ENCODE assay signal across 8 cellular contexts in genomic region chr5:141359790-141360426, GRCh38. TPM values are rescaled to one million over a fixed set of nuclear protein-coding genes. Genes with fewer than 3 reads are reported as not detected.
DNase-seq lines count a peak whose midpoint lies in the region; ATAC-seq and TF ChIP-seq lines count a peak whose summit lies in the region.

PCDHGB2 (plus strand) TSS chr5:141359994; CDS start chr5:141360136, 142 bp downstream.

- H4K91ac ChIP-seq in IMR-90 (ENCODE audit: insufficient read depth, low read depth, low read length), result no peak within 1 kb of the TSS

- H3K4me1 ChIP-seq in IMR-90 (ENCODE audit: control insufficient read depth, insufficient read depth, low read length) (no peaks in the 10 kb centered on the region), right cardiac atrium (ENCODE audit: control insufficient read depth, insufficient read depth, low read length) (no peaks in the 10 kb centered on the region), subcutaneous abdominal adipose tissue (ENCODE audit: control insufficient read depth in 5 of 5, insufficient read depth in 5 of 5, low read length in 5 of 5) (peaks cover 0 to 11% (median 7%) of the 10 kb centered on the region in 5 donors), colonic mucosa (no peaks in the 10 kb centered on the region)

- 24% methylated on average over 8 of the region's 24 CpGs; no CpG with 5 or more reads in 1 of the 2 experiments for WGBS in IMR-90 (ENCODE audit: extremely low coverage in 2 of 2, insufficient read length in 1 of 2), 2 experiments
- 13% methylated on average over 24 of the region's 24 CpGs for WGBS in right cardiac atrium

- H3K4me3 ChIP-seq in IMR-90 (ENCODE audit: insufficient read depth, low read depth, low read length), result peak within 1 kb of the TSS; percentile 61
- H3K4me3 ChIP-seq in right cardiac atrium (ENCODE audit: low read length), result peak within 1 kb of the TSS; percentile 62
- H3K4me3 ChIP-seq in subcutaneous abdominal adipose tissue (ENCODE audit: low read depth in 1 of 5, low read length in 5 of 5), result peak within 1 kb of the TSS; percentile 27 to 63 (median 47)
- H3K4me3 ChIP-seq in colonic mucosa, result no peak within 1 kb of the TSS

- peak within 1 kb of the TSS in 1 of 2 experiments; percentile 56; a peak in 2 of 4 replicates for H4K8ac ChIP-seq in IMR-90 (ENCODE audit: low read depth in 2 of 2, low read length in 2 of 2)

- peaks cover 39% of the 10 kb centered on the region for H3K9me3 Mint-ChIP-seq in activated B cell treated with CpG ODN at 0.5 μM for 24 hours

- peaks cover 63% of the 10 kb centered on the region for H3K9me3 ChIP-seq in IMR-90 (ENCODE audit: control insufficient read depth, insufficient read depth, low read length)
- peaks cover 16% of the 10 kb centered on the region for H3K9me3 ChIP-seq in right cardiac atrium (ENCODE audit: control insufficient read depth, low read length)
- H3K9me3 ChIP-seq in subcutaneous abdominal adipose tissue (ENCODE audit: control insufficient read depth in 5 of 5, low read length in 5 of 5), result peaks cover 56 to 86% (median 78%) of the 10 kb centered on the region in 5 donors
- no peaks in the 10 kb centered on the region for H3K9me3 ChIP-seq in colonic mucosa

- peaks cover 59% of the 10 kb centered on the region for H3K27me3 Mint-ChIP-seq in activated B cell treated with CpG ODN at 0.5 μM for 24 hours

- peak within 1 kb of the TSS; percentile 60 for H3K27ac Mint-ChIP-seq in activated B cell treated with CpG ODN at 0.5 μM for 24 hours

- TF ChIP-seq POLR2A in IMR-90 (IDR thresholded peaks at IDR 0.05; ENCODE audit: low read depth, low read length), result no peak

- no peak within 1 kb of the TSS for H2BK20ac ChIP-seq in IMR-90 (ENCODE audit: low read depth, low read length)

- peak within 1 kb of the TSS; percentile 73 for H2AFZ ChIP-seq in IMR-90 (replicated peaks; ENCODE audit: low read length, poor library complexity)

- no peak within 1 kb of the TSS for H2AK5ac ChIP-seq in IMR-90 (ENCODE audit: low read depth, low read length)

- peak within 1 kb of the TSS; percentile 71; the same call in 1 of the 2 replicates for H3K4me2 ChIP-seq in IMR-90 (ENCODE audit: low read depth, low read length)

- no peak within 1 kb of the TSS for H2BK5ac ChIP-seq in IMR-90 (ENCODE audit: low read depth, low read length, poor library complexity, severe bottlenecking)

- CTCF ChIA-PET in IMR-90 (lab: Yijun Ruan, JAX), result interaction anchor here (0.7 kb wide), 1 partner anchor 39 kb away, joined by 3 read pairs; the partner anchor contains the start of gene TAF7
- CTCF ChIA-PET in activated B cell treated with CpG ODN at 0.5 μM for 24 hours (lab: Charles Lee), result interaction anchor here (0.6 to 1.1 kb wide), 2 partner anchors 164 to 204 kb away, joined by 3 read pairs; no protein-coding TSS in a partner anchor

- H2BK120ac ChIP-seq in IMR-90 (ENCODE audit: low read depth, low read length), result no peak within 1 kb of the TSS

- no peak within 1 kb of the TSS for H2AK9ac ChIP-seq in IMR-90 (replicated peaks; ENCODE audit: low read depth, low read length, poor library complexity)

- ATAC-seq in Right ventricle myocardium inferior (peak; percentile 39), left cardiac atrium (no peak), IMR-90 (ENCODE audit: low read depth) (peak; percentile 38), activated B cell treated with CpG ODN at 0.5 μM for 24 hours (ENCODE audit: low read depth) (no peak), right cardiac atrium (no peak), HG03045 (IDR thresholded peaks at IDR 0.05; ENCODE audit: unreplicated experiment) (no peak)

- peak; percentile 48 for TF ChIP-seq CTCF in IMR-90 (conservative IDR thresholded peaks at IDR 0.05; ENCODE audit: low read depth, low read length)
- TF ChIP-seq CTCF in activated B cell treated with CpG ODN at 0.5 μM for 24 hours (IDR thresholded peaks at IDR 0.05), result no peak
- no peak for TF ChIP-seq CTCF in colonic mucosa (IDR thresholded peaks at IDR 0.05)

- H4K20me1 ChIP-seq in IMR-90 (ENCODE audit: insufficient read depth, low read length), result no peaks in the 10 kb centered on the region

- BruUV-seq in IMR-90 (replicated peaks; lab: Mats Ljungman, UMichigan), result no TSS peak

- no peak within 1 kb of the TSS for H3K14ac ChIP-seq in IMR-90 (replicated peaks; ENCODE audit: low read depth, low read length)

- peaks cover 8% of the 10 kb centered on the region for H3K4me1 Mint-ChIP-seq in activated B cell treated with CpG ODN at 0.5 μM for 24 hours

- no peak for DNase-seq in Right ventricle myocardium inferior (ENCODE audit: missing footprints)
- DNase-seq in left cardiac atrium, result no peak
- DNase-seq in IMR-90, result peak; percentile 64
- no peak for DNase-seq in activated B cell treated with CpG ODN at 0.5 μM for 24 hours
- DNase-seq in right cardiac atrium, result peak in 1 of 3 donors; percentile 33
- DNase-seq in colonic mucosa, result no peak

- peak within 1 kb of the TSS; percentile 79 for H3K4me3 Mint-ChIP-seq in activated B cell treated with CpG ODN at 0.5 μM for 24 hours

- no peaks in the 10 kb centered on the region; a peak in 1 of 4 replicates for H3K79me1 ChIP-seq in IMR-90 (ENCODE audit: low read depth in 1 of 2, low read length in 2 of 2)

- in situ Hi-C loops in IMR-90 (cut with MboI; ENCODE audit: low sequenced_read_pairs), result no loop called here

- H3K36me3 Mint-ChIP-seq in activated B cell treated with CpG ODN at 0.5 μM for 24 hours (ENCODE audit: low read depth), result peaks cover 12% of the 10 kb centered on the region

- no peak within 1 kb of the TSS for H2BK15ac ChIP-seq in IMR-90 (ENCODE audit: low read depth, low read length)

- H3K18ac ChIP-seq in IMR-90 (ENCODE audit: low read depth, low read length), result peak within 1 kb of the TSS; percentile 67; the same call in 1 of the 2 replicates

- TF ChIP-seq RAD21 in IMR-90 (IDR thresholded peaks at IDR 0.05; ENCODE audit: low read length), result peak; percentile 45

- H4K5ac ChIP-seq in IMR-90 (ENCODE audit: low read depth, low read length), result peak within 1 kb of the TSS; percentile 67; the same call in 1 of the 2 replicates

- dilution Hi-C loops in IMR-90 (cut with HindIII; ENCODE audit: low sequenced_read_pairs, unreplicated experiment), result no loop called here

- H3K36me3 ChIP-seq in IMR-90 (ENCODE audit: control insufficient read depth, insufficient read depth, low read length) (peaks cover 6% of the 10 kb centered on the region; the same call in 1 of the 2 replicates), subcutaneous abdominal adipose tissue (ENCODE audit: control insufficient read depth in 5 of 5, insufficient read depth in 5 of 5, low read length in 5 of 5) (no peaks in the 10 kb centered on the region), colonic mucosa (no peaks in the 10 kb centered on the region)

- no peak within 1 kb of the TSS for H3K56ac ChIP-seq in IMR-90 (ENCODE audit: extremely low read depth, insufficient read depth, low read length)

- H3K27me3 ChIP-seq in IMR-90 (ENCODE audit: control insufficient read depth, insufficient read depth, low read length) (peaks cover 2% of the 10 kb centered on the region; the same call in 1 of the 2 replicates), right cardiac atrium (ENCODE audit: control insufficient read depth, insufficient read depth) (no peaks in the 10 kb centered on the region), subcutaneous abdominal adipose tissue (ENCODE audit: control insufficient read depth in 5 of 5, insufficient read depth in 4 of 5, low read length in 5 of 5) (peaks cover 0 to 12% (median 5%) of the 10 kb centered on the region in 5 donors), colonic mucosa (no peaks in the 10 kb centered on the region)

- POLR2A ChIA-PET in IMR-90 (lab: Charles Lee; ENCODE audit: unreplicated experiment) (no interaction called here), activated B cell treated with CpG ODN at 0.5 μM for 24 hours (lab: Charles Lee) (no interaction called here)

- H3K4ac ChIP-seq in IMR-90 (ENCODE audit: low read depth, low read length), result peak within 1 kb of the TSS; percentile 38; the same call in 1 of the 2 replicates

- H3K27ac ChIP-seq in IMR-90 (ENCODE audit: insufficient read depth, low read length), result 0 out of 2 replicates have a peak within 1 kb of the TSS, but pooled peaks have one; percentile 49
- no peak within 1 kb of the TSS for H3K27ac ChIP-seq in right cardiac atrium (ENCODE audit: low read length)
- no peak within 1 kb of the TSS for H3K27ac ChIP-seq in subcutaneous abdominal adipose tissue (ENCODE audit: low read depth, low read length)
- no peak within 1 kb of the TSS for H3K27ac ChIP-seq in colonic mucosa

- H3K9me1 ChIP-seq in IMR-90 (ENCODE audit: insufficient read depth, low read length), result no peaks in the 10 kb centered on the region

- H3K9ac ChIP-seq in IMR-90 (ENCODE audit: low read depth, low read length), result peak within 1 kb of the TSS; percentile 67; the same call in 1 of the 2 replicates
- H3K9ac ChIP-seq in subcutaneous abdominal adipose tissue (ENCODE audit: low read length in 5 of 5), result no peak within 1 kb of the TSS
- H3K9ac ChIP-seq in colonic mucosa (ENCODE audit: low read depth in 2 of 2, low read length in 2 of 2), result no peak within 1 kb of the TSS

- H3K23ac ChIP-seq in IMR-90 (ENCODE audit: low read depth, low read length), result no peak within 1 kb of the TSS

- intact Hi-C loops in Right ventricle myocardium inferior (cut with DNase I) (no loop called here), left cardiac atrium (cut with DNase I) (loop anchor here in 1 of 2 donors (10.0 kb wide), 2 partner anchors 45 to 155 kb away; partner anchors contain the start of genes PCDHB12, PCDHGA9 and PCDHGB6), IMR-90 (cut with micrococcal nuclease) (loop anchor here (5.0 kb wide), 1 partner anchor 33 kb away; no protein-coding TSS in a partner anchor), activated B cell treated with CpG ODN at 0.5 μM for 24 hours (cut with micrococcal nuclease) (loop anchor here (1.0 to 5.0 kb wide), 2 partner anchors 33 to 204 kb away; no protein-coding TSS in a partner anchor), right cardiac atrium (cut with DNase I) (no loop called here), colonic mucosa (cut with DNase I) (no loop called here)

TF ChIP-seq in IMR-90, 13 proteins besides CTCF, POLR2A, EP300 and RAD21:
- TF ChIP-seq MAZ (IDR thresholded peaks at IDR 0.05; ENCODE audit: borderline replicate concordance, low read depth, low read length), result no peak
- TF ChIP-seq CHD1 (IDR thresholded peaks at IDR 0.05; ENCODE audit: low read depth, low read length), result no peak

RNA-seq across cellular contexts. Expression of gene PCDHGB2, which starts in this region (rescaled TPM):
- total RNA-seq in Right ventricle myocardium inferior (8.3 TPM), left cardiac atrium (1 to 10 TPM; 4.0 to 5.4 TPM), IMR-90 (2012; rRNA removed) (2.8 and 3.0 TPM in 2 replicates), activated B cell treated with CpG ODN at 0.5 μM for 24 hours (2.2 and 2.6 TPM in 2 replicates), right cardiac atrium (1 to 10 TPM; 3.5 to 6.5 (median 5.0) TPM), colonic mucosa (1 to 10 TPM in 1 of 2 donors, under 1 TPM in 1; 0.47 to 1.8 TPM)
- polyA plus RNA-seq in IMR-90 (2012; rRNA removed) (2.4 and 2.6 TPM in 2 replicates), right cardiac atrium (1.9 TPM)
- polyA plus RNA-seq in IMR-90 (2012; cell fraction: cytosol; rRNA removed), result 1.8 and 3.0 TPM in 2 replicates
- 5.6 and 6.4 TPM in 2 replicates for polyA plus RNA-seq in IMR-90 (2012; cell fraction: nucleus; rRNA removed; ENCODE audit: low replicate concordance)

Comparison
In these comparisons a context has a peak if more than half of its experiments do, and no peak if none do; other contexts are left out.
1. ATAC-seq: peak in Right ventricle myocardium inferior (single experiment) and IMR-90 (single experiment); none in left cardiac atrium (0 of 2), activated B cell treated with CpG ODN at 0.5 μM for 24 hours (single experiment), right cardiac atrium (0 of 2) and HG03045 (single experiment).
2. intact Hi-C loops: an anchor here in IMR-90 (5.0 kb wide) and activated B cell treated with CpG ODN at 0.5 μM for 24 hours (1.0 to 5.0 kb wide); none called in Right ventricle myocardium inferior, right cardiac atrium and colonic mucosa.